8 cellular contexts compared by ENCODE assay signal in the genomic region with DNA sequence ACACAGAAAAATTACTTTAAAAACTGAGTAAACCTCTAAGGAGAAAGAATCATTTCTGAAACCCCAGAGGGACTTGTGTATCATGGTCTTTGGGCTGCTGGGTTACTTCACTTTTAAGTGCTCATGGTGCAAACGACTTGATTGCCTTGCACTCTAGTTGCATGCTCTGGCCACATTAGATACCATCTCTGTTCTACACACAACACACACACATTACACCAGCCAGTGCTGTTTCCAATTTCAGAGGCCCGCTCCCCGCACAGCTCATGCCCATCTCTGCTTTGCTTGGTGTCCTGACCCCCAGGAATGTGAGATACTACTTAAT. TPM values are rescaled to one million over a fixed set of nuclear protein-coding genes. Genes with fewer than 3 reads are reported as not detected.
DNase-seq lines count a peak whose midpoint lies in the region; ATAC-seq and TF ChIP-seq lines count a peak whose summit lies in the region.

No MANE protein-coding gene starts in this region.

- H2AFZ ChIP-seq in Loucy (ENCODE audit: low read length) (peak overlapping the region; percentile 54), hepatocyte (peak overlapping the region; percentile 63)

- H3K4me2 ChIP-seq in Loucy (ENCODE audit: low read depth, low read length, poor library complexity, severe bottlenecking) (peak overlapping the region; percentile 91), hepatocyte (peak overlapping the region; percentile 87)

- H3K4me1 Mint-ChIP-seq in activated T-cell treated with anti-CD3 and anti-CD28 coated beads, Interleukin-2, amount 50 U/mL, for 72 hours (ENCODE audit: low read depth), result peaks cover 24% of the 10 kb centered on the region
- H3K4me1 Mint-ChIP-seq in stimulated activated effector memory CD8-positive, alpha-beta T cell treated with anti-CD3 and anti-CD28 coated beads, Interleukin-12 subunit alpha, Interleukin-12 subunit beta, amount 100 ng/mL, for 72 hours, result peaks cover 45% of the 10 kb centered on the region

- H3K4me3 ChIP-seq in Loucy (ENCODE audit: low read length, poor library complexity, severe bottlenecking), result peak overlapping the region; percentile 86
- peak overlapping the region; percentile 90 for H3K4me3 ChIP-seq in hepatocyte

- no peaks in the 10 kb centered on the region for H3K27me3 ChIP-seq in Loucy (ENCODE audit: insufficient read depth, low read length, poor library complexity, severe bottlenecking)
- no peaks in the 10 kb centered on the region for H3K27me3 ChIP-seq in hepatocyte

- H4K20me1 ChIP-seq in Loucy (ENCODE audit: insufficient read depth, low read length, poor library complexity, severe bottlenecking) (peaks cover 44% of the 10 kb centered on the region), hepatocyte (ENCODE audit: insufficient read depth, poor library complexity, severe bottlenecking) (peaks cover 38% of the 10 kb centered on the region)

- H3K9me3 ChIP-seq in Loucy (ENCODE audit: insufficient read depth, low read depth, low read length), result no peaks in the 10 kb centered on the region
- no peaks in the 10 kb centered on the region for H3K9me3 ChIP-seq in hepatocyte (ENCODE audit: low read depth)

- H3K79me2 ChIP-seq in Loucy (ENCODE audit: insufficient read depth, low read length) (peaks cover 55% of the 10 kb centered on the region), hepatocyte (peaks cover 60% of the 10 kb centered on the region)

- peak in 1 of 2 donors; percentile 19 for DNase-seq in activated T-cell treated with anti-CD3 and anti-CD28 coated beads, Interleukin-2, amount 50 U/mL, for 72 hours
- DNase-seq in hepatocyte (ENCODE audit: low spot score) (no peak), EL (no peak)
- DNase-seq in stimulated activated effector memory CD8-positive, alpha-beta T cell treated with anti-CD3 and anti-CD28 coated beads, Interleukin-12 subunit alpha, Interleukin-12 subunit beta, amount 100 ng/mL, for 72 hours (ENCODE audit: low spot score in 2 of 2), result peak in 1 of 2 donors; percentile 72

- H3K27ac ChIP-seq in C4-2B, result peak overlapping the region; percentile 99
- H3K27ac ChIP-seq in hepatocyte, result peak overlapping the region; percentile 92

- peaks cover 0 to 9% of the 10 kb centered on the region in 2 donors for H3K36me3 Mint-ChIP-seq in activated T-cell treated with anti-CD3 and anti-CD28 coated beads, Interleukin-2, amount 50 U/mL, for 72 hours (ENCODE audit: insufficient read depth in 2 of 2)
- peaks cover 23% of the 10 kb centered on the region for H3K36me3 Mint-ChIP-seq in stimulated activated effector memory CD8-positive, alpha-beta T cell treated with anti-CD3 and anti-CD28 coated beads, Interleukin-12 subunit alpha, Interleukin-12 subunit beta, amount 100 ng/mL, for 72 hours

- TF ChIP-seq POLR2A in GM18505 (IDR thresholded peaks at IDR 0.05; ENCODE audit: borderline replicate concordance, extremely low read depth, insufficient read depth, insufficient read length), result no peak

- H3K4me1 ChIP-seq in Loucy (ENCODE audit: insufficient read depth, low read length, poor library complexity, severe bottlenecking) (peaks cover 43% of the 10 kb centered on the region), hepatocyte (ENCODE audit: insufficient read depth) (peaks cover 11% of the 10 kb centered on the region)

- peak overlapping the region; percentile 61 for H3K27ac Mint-ChIP-seq in activated T-cell treated with anti-CD3 and anti-CD28 coated beads, Interleukin-2, amount 50 U/mL, for 72 hours
- H3K27ac Mint-ChIP-seq in stimulated activated effector memory CD8-positive, alpha-beta T cell treated with anti-CD3 and anti-CD28 coated beads, Interleukin-12 subunit alpha, Interleukin-12 subunit beta, amount 100 ng/mL, for 72 hours, result peak overlapping the region; percentile 96

- H3K27me3 Mint-ChIP-seq in activated T-cell treated with anti-CD3 and anti-CD28 coated beads, Interleukin-2, amount 50 U/mL, for 72 hours (ENCODE audit: low read depth), result peaks cover 34% of the 10 kb centered on the region

- H3K4me3 Mint-ChIP-seq in activated T-cell treated with anti-CD3 and anti-CD28 coated beads, Interleukin-2, amount 50 U/mL, for 72 hours, result peak overlapping the region; percentile 89 to 92
- H3K4me3 Mint-ChIP-seq in stimulated activated effector memory CD8-positive, alpha-beta T cell treated with anti-CD3 and anti-CD28 coated beads, Interleukin-12 subunit alpha, Interleukin-12 subunit beta, amount 100 ng/mL, for 72 hours, result peak overlapping the region; percentile 98

- TF ChIP-seq CTCF in C4-2B (conservative IDR thresholded peaks at IDR 0.05) (no peak), Loucy (conservative IDR thresholded peaks at IDR 0.05; ENCODE audit: low read length) (no peak), hepatocyte (IDR thresholded peaks at IDR 0.05; ENCODE audit: poor library complexity) (no peak)

- peaks cover 11% of the 10 kb centered on the region; the same call in 1 of the 2 replicates for H3F3A ChIP-seq in Loucy (ENCODE audit: low read depth)

- H3K9ac ChIP-seq in Loucy (ENCODE audit: low read depth, low read length, poor library complexity, severe bottlenecking), result peak overlapping the region; percentile 80

- H3K9me3 Mint-ChIP-seq in activated T-cell treated with anti-CD3 and anti-CD28 coated beads, Interleukin-2, amount 50 U/mL, for 72 hours, result no peaks in the 10 kb centered on the region
- H3K9me3 Mint-ChIP-seq in stimulated activated effector memory CD8-positive, alpha-beta T cell treated with anti-CD3 and anti-CD28 coated beads, Interleukin-12 subunit alpha, Interleukin-12 subunit beta, amount 100 ng/mL, for 72 hours, result no peaks in the 10 kb centered on the region

- no peaks in the 10 kb centered on the region for H3K9me2 ChIP-seq in Loucy (replicated peaks; ENCODE audit: low read depth, low read length)
- no peaks in the 10 kb centered on the region for H3K9me2 ChIP-seq in hepatocyte (replicated peaks; ENCODE audit: insufficient read depth)

- no peak for ATAC-seq in activated T-cell treated with anti-CD3 and anti-CD28 coated beads, Interleukin-2, amount 50 U/mL, for 72 hours (replicated peaks in 1 of 2)
- peak; percentile 3 for ATAC-seq in stimulated activated effector memory CD8-positive, alpha-beta T cell treated with anti-CD3 and anti-CD28 coated beads, Interleukin-12 subunit alpha, Interleukin-12 subunit beta, amount 100 ng/mL, for 72 hours
- ATAC-seq in GM18505 (IDR thresholded peaks at IDR 0.05; ENCODE audit: unreplicated experiment) (no peak), HG03280 (IDR thresholded peaks at IDR 0.05; ENCODE audit: unreplicated experiment) (no peak)

- H3K36me3 ChIP-seq in Loucy (ENCODE audit: insufficient read depth, low read length) (no peaks in the 10 kb centered on the region), hepatocyte (replicated peaks; ENCODE audit: insufficient read depth, low read depth) (no peaks in the 10 kb centered on the region)

- 34% methylated on average over 3 of the region's 3 CpGs for WGBS in hepatocyte (ENCODE audit: low lambda C conversion rate, missing lambda C conversion rate)

RNA-seq across cellular contexts. Expression of a gene that starts 2.1 kb away (rescaled TPM):
- 10 to 100 TPM; 11.3 to 15.6 TPM for total RNA-seq in activated T-cell treated with anti-CD3 and anti-CD28 coated beads, Interleukin-2, amount 50 U/mL, for 72 hours
- 47.8 and 49.5 TPM in 2 replicates for total RNA-seq in hepatocyte
- polyA plus RNA-seq in hepatocyte, result 12.9 and 15.6 TPM in 2 replicates
